1 cellular context compared by ENCODE assay signal in the genomic region with DNA sequence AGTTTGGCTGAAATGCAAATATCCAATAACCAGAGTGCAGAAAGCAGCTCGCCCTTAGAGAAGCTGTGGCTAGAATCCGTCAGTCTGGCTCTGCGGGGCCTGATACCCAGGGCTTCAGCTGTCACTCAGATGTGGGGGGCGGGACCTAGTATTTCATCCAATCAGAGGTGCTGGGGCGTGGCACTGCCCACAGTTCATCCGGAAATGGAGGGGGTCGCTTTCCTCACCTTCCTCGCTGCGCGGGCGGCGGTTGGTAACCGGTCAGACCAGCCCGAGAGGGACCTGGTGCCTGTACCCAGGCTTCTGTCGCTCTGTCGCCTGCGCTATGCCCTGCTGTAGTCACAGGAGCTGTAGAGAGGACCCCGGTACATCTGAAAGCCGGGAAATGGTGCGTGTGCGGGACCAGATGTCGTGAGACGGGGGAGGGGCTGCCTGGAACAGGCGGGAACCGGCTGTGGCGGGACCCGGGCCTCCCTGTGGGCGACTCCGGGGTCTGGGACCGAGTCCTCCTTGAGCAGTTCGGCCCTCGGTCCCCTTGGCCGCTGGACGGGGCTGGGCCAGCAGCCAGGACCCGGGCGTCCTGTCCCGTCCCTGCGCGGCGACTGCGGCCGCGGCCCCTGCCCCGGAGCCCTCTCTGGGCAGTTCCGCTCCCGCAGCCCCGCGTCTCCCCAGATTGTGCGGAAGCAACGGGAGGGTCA.
TF ChIP-seq lines count a peak whose summit lies in the region.

A gene (plus strand): TSS at position 222 of the 698 bp plus-strand sequence. CDS start 104 bp downstream, at position 326.

TF ChIP-seq in HepG2, 621 proteins besides CTCF, POLR2A, EP300 and RAD21 (continued from another document and continues in another):
- TF ChIP-seq, protein P1, sequence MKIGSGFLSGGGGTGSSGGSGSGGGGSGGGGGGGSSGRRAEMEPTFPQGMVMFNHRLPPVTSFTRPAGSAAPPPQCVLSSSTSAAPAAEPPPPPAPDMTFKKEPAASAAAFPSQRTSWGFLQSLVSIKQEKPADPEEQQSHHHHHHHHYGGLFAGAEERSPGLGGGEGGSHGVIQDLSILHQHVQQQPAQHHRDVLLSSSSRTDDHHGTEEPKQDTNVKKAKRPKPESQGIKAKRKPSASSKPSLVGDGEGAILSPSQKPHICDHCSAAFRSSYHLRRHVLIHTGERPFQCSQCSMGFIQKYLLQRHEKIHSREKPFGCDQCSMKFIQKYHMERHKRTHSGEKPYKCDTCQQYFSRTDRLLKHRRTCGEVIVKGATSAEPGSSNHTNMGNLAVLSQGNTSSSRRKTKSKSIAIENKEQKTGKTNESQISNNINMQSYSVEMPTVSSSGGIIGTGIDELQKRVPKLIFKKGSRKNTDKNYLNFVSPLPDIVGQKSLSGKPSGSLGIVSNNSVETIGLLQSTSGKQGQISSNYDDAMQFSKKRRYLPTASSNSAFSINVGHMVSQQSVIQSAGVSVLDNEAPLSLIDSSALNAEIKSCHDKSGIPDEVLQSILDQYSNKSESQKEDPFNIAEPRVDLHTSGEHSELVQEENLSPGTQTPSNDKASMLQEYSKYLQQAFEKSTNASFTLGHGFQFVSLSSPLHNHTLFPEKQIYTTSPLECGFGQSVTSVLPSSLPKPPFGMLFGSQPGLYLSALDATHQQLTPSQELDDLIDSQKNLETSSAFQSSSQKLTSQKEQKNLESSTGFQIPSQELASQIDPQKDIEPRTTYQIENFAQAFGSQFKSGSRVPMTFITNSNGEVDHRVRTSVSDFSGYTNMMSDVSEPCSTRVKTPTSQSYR (CRISPR knock-in tag; IDR thresholded peaks at IDR 0.05; ENCODE audit: borderline replicate concordance), result peak; percentile 89
- TF ChIP-seq, protein P2, sequence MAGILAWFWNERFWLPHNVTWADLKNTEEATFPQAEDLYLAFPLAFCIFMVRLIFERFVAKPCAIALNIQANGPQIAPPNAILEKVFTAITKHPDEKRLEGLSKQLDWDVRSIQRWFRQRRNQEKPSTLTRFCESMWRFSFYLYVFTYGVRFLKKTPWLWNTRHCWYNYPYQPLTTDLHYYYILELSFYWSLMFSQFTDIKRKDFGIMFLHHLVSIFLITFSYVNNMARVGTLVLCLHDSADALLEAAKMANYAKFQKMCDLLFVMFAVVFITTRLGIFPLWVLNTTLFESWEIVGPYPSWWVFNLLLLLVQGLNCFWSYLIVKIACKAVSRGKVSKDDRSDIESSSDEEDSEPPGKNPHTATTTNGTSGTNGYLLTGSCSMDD (CRISPR knock-in tag; IDR thresholded peaks at IDR 0.05), result no peak
- no peak for TF ChIP-seq ZNF24 (IDR thresholded peaks at IDR 0.05)
- TF ChIP-seq FOXO1 (CRISPR knock-in tag; IDR thresholded peaks at IDR 0.05), result no peak; the same call in 1 of the 2 replicates
- peak; percentile 86 for TF ChIP-seq NFYC (CRISPR knock-in tag; IDR thresholded peaks at IDR 0.05)
- TF ChIP-seq ESRRA (CRISPR knock-in tag; IDR thresholded peaks at IDR 0.05; ENCODE audit: low read depth), result peak; percentile 65; the same call in 1 of the 2 replicates
- peak; percentile 95 for TF ChIP-seq AGO2 (optimal IDR thresholded peaks at IDR 0.05; ENCODE audit: low read depth, low read length)
- no peak for TF ChIP-seq ZNF850 (CRISPR knock-in tag; conservative IDR thresholded peaks at IDR 0.05)
- 0 out of 2 replicates have a peak, but pooled peaks have one; percentile 59 for TF ChIP-seq ZNF724P (CRISPR knock-in tag; IDR thresholded peaks at IDR 0.05; ENCODE audit: borderline replicate concordance)
- TF ChIP-seq ZSCAN22 (CRISPR knock-in tag; IDR thresholded peaks at IDR 0.05), result no peak
- TF ChIP-seq NFYB (CRISPR knock-in tag; IDR thresholded peaks at IDR 0.05), result peak; percentile 95
- no peak; the same call in 1 of the 2 replicates for TF ChIP-seq NCOA2 (CRISPR knock-in tag; IDR thresholded peaks at IDR 0.05)
- no peak for TF ChIP-seq NFRKB (IDR thresholded peaks at IDR 0.05)
- TF ChIP-seq AHR (CRISPR knock-in tag; IDR thresholded peaks at IDR 0.05), result no peak
- TF ChIP-seq SETDB1 (CRISPR knock-in tag; IDR thresholded peaks at IDR 0.05; ENCODE audit: borderline replicate concordance), result no peak
- 0 out of 2 replicates have a peak, but pooled peaks have one; percentile 52 for TF ChIP-seq ISX (CRISPR knock-in tag; conservative IDR thresholded peaks at IDR 0.05)
- peak; percentile 88; the same call in 1 of the 2 replicates for TF ChIP-seq ZBTB42 (CRISPR knock-in tag; IDR thresholded peaks at IDR 0.05)
- TF ChIP-seq MYNN (CRISPR knock-in tag; IDR thresholded peaks at IDR 0.05; ENCODE audit: low read depth), result no peak
- peak; percentile 66; the same call in 1 of the 2 replicates for TF ChIP-seq ZSCAN25 (CRISPR knock-in tag; IDR thresholded peaks at IDR 0.05)
- TF ChIP-seq ZKSCAN8 (CRISPR knock-in tag; IDR thresholded peaks at IDR 0.05; ENCODE audit: borderline replicate concordance), result no peak
- TF ChIP-seq, protein P3, sequence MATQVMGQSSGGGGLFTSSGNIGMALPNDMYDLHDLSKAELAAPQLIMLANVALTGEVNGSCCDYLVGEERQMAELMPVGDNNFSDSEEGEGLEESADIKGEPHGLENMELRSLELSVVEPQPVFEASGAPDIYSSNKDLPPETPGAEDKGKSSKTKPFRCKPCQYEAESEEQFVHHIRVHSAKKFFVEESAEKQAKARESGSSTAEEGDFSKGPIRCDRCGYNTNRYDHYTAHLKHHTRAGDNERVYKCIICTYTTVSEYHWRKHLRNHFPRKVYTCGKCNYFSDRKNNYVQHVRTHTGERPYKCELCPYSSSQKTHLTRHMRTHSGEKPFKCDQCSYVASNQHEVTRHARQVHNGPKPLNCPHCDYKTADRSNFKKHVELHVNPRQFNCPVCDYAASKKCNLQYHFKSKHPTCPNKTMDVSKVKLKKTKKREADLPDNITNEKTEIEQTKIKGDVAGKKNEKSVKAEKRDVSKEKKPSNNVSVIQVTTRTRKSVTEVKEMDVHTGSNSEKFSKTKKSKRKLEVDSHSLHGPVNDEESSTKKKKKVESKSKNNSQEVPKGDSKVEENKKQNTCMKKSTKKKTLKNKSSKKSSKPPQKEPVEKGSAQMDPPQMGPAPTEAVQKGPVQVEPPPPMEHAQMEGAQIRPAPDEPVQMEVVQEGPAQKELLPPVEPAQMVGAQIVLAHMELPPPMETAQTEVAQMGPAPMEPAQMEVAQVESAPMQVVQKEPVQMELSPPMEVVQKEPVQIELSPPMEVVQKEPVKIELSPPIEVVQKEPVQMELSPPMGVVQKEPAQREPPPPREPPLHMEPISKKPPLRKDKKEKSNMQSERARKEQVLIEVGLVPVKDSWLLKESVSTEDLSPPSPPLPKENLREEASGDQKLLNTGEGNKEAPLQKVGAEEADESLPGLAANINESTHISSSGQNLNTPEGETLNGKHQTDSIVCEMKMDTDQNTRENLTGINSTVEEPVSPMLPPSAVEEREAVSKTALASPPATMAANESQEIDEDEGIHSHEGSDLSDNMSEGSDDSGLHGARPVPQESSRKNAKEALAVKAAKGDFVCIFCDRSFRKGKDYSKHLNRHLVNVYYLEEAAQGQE (IDR thresholded peaks at IDR 0.05; ENCODE audit: borderline replicate concordance in 1 of 2, low read depth in 1 of 2, low read length in 2 of 2), result peak in 1 of 2 experiments; percentile 65; a peak in 2 of 4 replicates
- no peak for TF ChIP-seq CCAR2 (optimal IDR thresholded peaks at IDR 0.05; ENCODE audit: low read depth, low read length)
- TF ChIP-seq TOE1 (CRISPR knock-in tag; IDR thresholded peaks at IDR 0.05), result no peak
- no peak for TF ChIP-seq NFE2L1 (CRISPR knock-in tag; IDR thresholded peaks at IDR 0.05; ENCODE audit: borderline replicate concordance)
- no peak for TF ChIP-seq ZSCAN20 (CRISPR knock-in tag; IDR thresholded peaks at IDR 0.05; ENCODE audit: borderline replicate concordance)
- TF ChIP-seq, protein P4, sequence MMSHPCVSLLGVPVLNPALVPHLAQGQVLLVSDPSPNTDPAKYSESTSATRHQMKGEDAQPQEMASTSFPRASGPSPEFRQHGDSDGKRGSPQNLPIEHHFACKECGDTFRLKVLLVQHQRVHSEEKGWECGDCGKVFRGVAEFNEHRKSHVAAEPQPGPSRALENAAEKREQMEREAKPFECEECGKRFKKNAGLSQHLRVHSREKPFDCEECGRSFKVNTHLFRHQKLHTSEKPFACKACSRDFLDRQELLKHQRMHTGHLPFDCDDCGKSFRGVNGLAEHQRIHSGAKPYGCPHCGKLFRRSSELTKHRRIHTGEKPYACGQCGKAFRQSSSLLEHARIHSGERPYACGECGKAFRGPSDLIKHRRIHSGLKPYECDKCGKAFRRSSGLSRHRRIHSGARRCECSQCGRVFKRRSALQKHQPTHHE (CRISPR knock-in tag; IDR thresholded peaks at IDR 0.05; ENCODE audit: borderline replicate concordance), result peak; percentile 48; the same call in 1 of the 2 replicates
- TF ChIP-seq ARNT2 (CRISPR knock-in tag; IDR thresholded peaks at IDR 0.05; ENCODE audit: low read depth), result no peak; the same call in 1 of the 2 replicates
- peak; percentile 67 for TF ChIP-seq MED8 (CRISPR knock-in tag; IDR thresholded peaks at IDR 0.05; ENCODE audit: insufficient replicate concordance)
- TF ChIP-seq, protein P5, sequence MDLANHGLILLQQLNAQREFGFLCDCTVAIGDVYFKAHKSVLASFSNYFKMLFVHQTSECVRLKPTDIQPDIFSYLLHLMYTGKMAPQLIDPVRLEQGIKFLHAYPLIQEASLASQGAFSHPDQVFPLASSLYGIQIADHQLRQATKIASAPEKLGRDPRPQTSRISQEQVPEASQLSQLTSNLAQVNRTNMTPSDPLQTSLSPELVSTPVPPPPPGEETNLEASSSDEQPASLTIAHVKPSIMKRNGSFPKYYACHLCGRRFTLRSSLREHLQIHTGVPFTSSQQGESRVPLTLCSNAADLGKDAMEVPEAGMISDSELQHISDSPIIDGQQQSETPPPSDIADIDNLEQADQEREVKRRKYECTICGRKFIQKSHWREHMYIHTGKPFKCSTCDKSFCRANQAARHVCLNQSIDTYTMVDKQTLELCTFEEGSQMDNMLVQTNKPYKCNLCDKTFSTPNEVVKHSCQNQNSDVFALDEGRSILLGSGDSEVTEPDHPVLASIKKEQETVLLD (CRISPR knock-in tag; IDR thresholded peaks at IDR 0.05; ENCODE audit: low read depth), result no peak; the same call in 1 of the 2 replicates
- TF ChIP-seq, protein P6, sequence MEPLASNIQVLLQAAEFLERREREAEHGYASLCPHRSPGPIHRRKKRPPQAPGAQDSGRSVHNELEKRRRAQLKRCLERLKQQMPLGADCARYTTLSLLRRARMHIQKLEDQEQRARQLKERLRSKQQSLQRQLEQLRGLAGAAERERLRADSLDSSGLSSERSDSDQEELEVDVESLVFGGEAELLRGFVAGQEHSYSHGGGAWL (CRISPR knock-in tag; IDR thresholded peaks at IDR 0.05), result peak; percentile 71; the same call in 1 of the 2 replicates
- TF ChIP-seq ZNF564 (CRISPR knock-in tag; IDR thresholded peaks at IDR 0.05), result peak; percentile 69; the same call in 1 of the 2 replicates
- TF ChIP-seq ZSCAN31 (CRISPR knock-in tag; IDR thresholded peaks at IDR 0.05; ENCODE audit: low read depth), result peak; percentile 68; the same call in 1 of the 2 replicates
- no peak for TF ChIP-seq MZF1 (CRISPR knock-in tag; IDR thresholded peaks at IDR 0.05; ENCODE audit: borderline replicate concordance)
- no peak; the same call in 1 of the 2 replicates for TF ChIP-seq ZSCAN29 (CRISPR knock-in tag; conservative IDR thresholded peaks at IDR 0.05)
- no peak for TF ChIP-seq NR2F2 (IDR thresholded peaks at IDR 0.05; ENCODE audit: borderline replicate concordance, low read depth)
- TF ChIP-seq, protein P7, sequence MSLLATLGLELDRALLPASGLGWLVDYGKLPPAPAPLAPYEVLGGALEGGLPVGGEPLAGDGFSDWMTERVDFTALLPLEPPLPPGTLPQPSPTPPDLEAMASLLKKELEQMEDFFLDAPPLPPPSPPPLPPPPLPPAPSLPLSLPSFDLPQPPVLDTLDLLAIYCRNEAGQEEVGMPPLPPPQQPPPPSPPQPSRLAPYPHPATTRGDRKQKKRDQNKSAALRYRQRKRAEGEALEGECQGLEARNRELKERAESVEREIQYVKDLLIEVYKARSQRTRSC (CRISPR knock-in tag; IDR thresholded peaks at IDR 0.05; ENCODE audit: low read depth), result no peak
- TF ChIP-seq PHF8 (CRISPR knock-in tag; IDR thresholded peaks at IDR 0.05), result peak; percentile 83
- TF ChIP-seq ZNF432 (CRISPR knock-in tag; IDR thresholded peaks at IDR 0.05; ENCODE audit: borderline replicate concordance), result no peak
- TF ChIP-seq, protein P8, sequence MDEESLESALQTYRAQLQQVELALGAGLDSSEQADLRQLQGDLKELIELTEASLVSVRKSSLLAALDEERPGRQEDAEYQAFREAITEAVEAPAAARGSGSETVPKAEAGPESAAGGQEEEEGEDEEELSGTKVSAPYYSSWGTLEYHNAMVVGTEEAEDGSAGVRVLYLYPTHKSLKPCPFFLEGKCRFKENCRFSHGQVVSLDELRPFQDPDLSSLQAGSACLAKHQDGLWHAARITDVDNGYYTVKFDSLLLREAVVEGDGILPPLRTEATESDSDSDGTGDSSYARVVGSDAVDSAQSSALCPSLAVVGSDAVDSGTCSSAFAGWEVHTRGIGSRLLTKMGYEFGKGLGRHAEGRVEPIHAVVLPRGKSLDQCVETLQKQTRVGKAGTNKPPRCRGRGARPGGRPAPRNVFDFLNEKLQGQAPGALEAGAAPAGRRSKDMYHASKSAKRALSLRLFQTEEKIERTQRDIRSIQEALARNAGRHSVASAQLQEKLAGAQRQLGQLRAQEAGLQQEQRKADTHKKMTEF (CRISPR knock-in tag; IDR thresholded peaks at IDR 0.05), result peak; percentile 80; the same call in 1 of the 2 replicates
- TF ChIP-seq CEBPG (CRISPR knock-in tag; IDR thresholded peaks at IDR 0.05), result peak; percentile 32; the same call in 1 of the 2 replicates
- no peak for TF ChIP-seq DPF2 (CRISPR knock-in tag; IDR thresholded peaks at IDR 0.05; ENCODE audit: borderline replicate concordance, low read depth)
- TF ChIP-seq HNRNPL (IDR thresholded peaks at IDR 0.05; ENCODE audit: low read depth, low read length), result 0 out of 2 replicates have a peak, but pooled peaks have one; percentile 55
- 0 out of 2 replicates have a peak, but pooled peaks have one; percentile 54 for TF ChIP-seq GFI1 (CRISPR knock-in tag; IDR thresholded peaks at IDR 0.05; ENCODE audit: borderline replicate concordance)
- TF ChIP-seq, protein P9, sequence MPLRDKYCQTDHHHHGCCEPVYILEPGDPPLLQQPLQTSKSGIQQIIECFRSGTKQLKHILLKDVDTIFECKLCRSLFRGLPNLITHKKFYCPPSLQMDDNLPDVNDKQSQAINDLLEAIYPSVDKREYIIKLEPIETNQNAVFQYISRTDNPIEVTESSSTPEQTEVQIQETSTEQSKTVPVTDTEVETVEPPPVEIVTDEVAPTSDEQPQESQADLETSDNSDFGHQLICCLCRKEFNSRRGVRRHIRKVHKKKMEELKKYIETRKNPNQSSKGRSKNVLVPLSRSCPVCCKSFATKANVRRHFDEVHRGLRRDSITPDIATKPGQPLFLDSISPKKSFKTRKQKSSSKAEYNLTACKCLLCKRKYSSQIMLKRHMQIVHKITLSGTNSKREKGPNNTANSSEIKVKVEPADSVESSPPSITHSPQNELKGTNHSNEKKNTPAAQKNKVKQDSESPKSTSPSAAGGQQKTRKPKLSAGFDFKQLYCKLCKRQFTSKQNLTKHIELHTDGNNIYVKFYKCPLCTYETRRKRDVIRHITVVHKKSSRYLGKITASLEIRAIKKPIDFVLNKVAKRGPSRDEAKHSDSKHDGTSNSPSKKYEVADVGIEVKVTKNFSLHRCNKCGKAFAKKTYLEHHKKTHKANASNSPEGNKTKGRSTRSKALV (CRISPR knock-in tag; IDR thresholded peaks at IDR 0.05), result peak; percentile 36; the same call in 1 of the 2 replicates
